Comparison of ENCODE assay signal across 8 cellular contexts in genomic region chr7:76282344-76283253, GRCh38. TPM values are rescaled to one million over a fixed set of nuclear protein-coding genes. Genes with fewer than 3 reads are reported as not detected.
DNase-seq lines count a peak whose midpoint lies in the region; ATAC-seq, FAIRE-seq and TF ChIP-seq lines count a peak whose summit lies in the region.

No MANE protein-coding gene starts in this region.

- no peak for FAIRE-seq in urothelium cell line (lab: Jason Lieb, UNC)
- no peak for FAIRE-seq in GM12892 (lab: Jason Lieb, UNC)

- no peak for TF ChIP-seq POLR2A in GM12892 (IDR thresholded peaks at IDR 0.05; ENCODE audit: low read depth, low read length)

- peaks cover 0 to 3% of the 10 kb centered on the region in 2 donors for H3K9me3 ChIP-seq in lung (ENCODE audit: control insufficient read depth in 2 of 2, insufficient read depth in 1 of 2, low read length in 1 of 2)

- no peaks in the 10 kb centered on the region for H3K9me3 Mint-ChIP-seq in activated naive CD4-positive, alpha-beta T cell treated with anti-CD3 and anti-CD28 coated beads, Interleukin-2, amount 10 ng/mL, durations not matched to agents 7 days and 5 days
- H3K9me3 Mint-ChIP-seq in chondrocyte (ENCODE audit: low read depth) = no peaks in the 10 kb centered on the region

- no peak overlapping the region for H3K27ac ChIP-seq in lung (ENCODE audit: low read depth in 1 of 2, low read length in 1 of 2)

- peak overlapping the region; percentile 66 for H3K4me3 Mint-ChIP-seq in activated naive CD4-positive, alpha-beta T cell treated with anti-CD3 and anti-CD28 coated beads, Interleukin-2, amount 10 ng/mL, durations not matched to agents 7 days and 5 days
- peak overlapping the region; percentile 66 for H3K4me3 Mint-ChIP-seq in chondrocyte (ENCODE audit: unreplicated experiment)

- WGBS in lung, 2 donors = 2 to 3% methylated on average over 69 to 98 of the region's 98 CpGs

- DNase-seq in activated naive CD4-positive, alpha-beta T cell treated with anti-CD3 and anti-CD28 coated beads, Interleukin-2, amount 10 ng/mL, durations not matched to agents 7 days and 5 days = peak; percentile 44
- no peak for DNase-seq in activated naive CD4-positive, alpha-beta T cell (lab: John Stamatoyannopoulos, UW)
- DNase-seq in chondrocyte (ENCODE audit: low spot score) = peak; percentile 77
- DNase-seq in lung (ENCODE audit: low spot score) = no peak
- peak; percentile 65 for DNase-seq in urothelium cell line (ENCODE audit: low spot score)
- no peak for DNase-seq in GF-D8 (lab: John Stamatoyannopoulos, UW)
- DNase-seq in GM12892 (ENCODE audit: insufficient read length) = no peak

- peaks cover 0 to 9% of the 10 kb centered on the region in 2 donors for H3K4me1 ChIP-seq in lung (ENCODE audit: control insufficient read depth in 2 of 2, insufficient read depth in 2 of 2, low read length in 2 of 2)

- no peaks in the 10 kb centered on the region for H3K36me3 ChIP-seq in lung (ENCODE audit: control insufficient read depth in 2 of 2, insufficient read depth in 2 of 2, low read length in 2 of 2)

- peak; percentile 21 for ATAC-seq in lung (ENCODE audit: insufficient read depth, low FRiP score)
- ATAC-seq in HG02759 (IDR thresholded peaks at IDR 0.05; ENCODE audit: unreplicated experiment) = no peak

- no peaks in the 10 kb centered on the region for H3K36me3 Mint-ChIP-seq in activated naive CD4-positive, alpha-beta T cell treated with anti-CD3 and anti-CD28 coated beads, Interleukin-2, amount 10 ng/mL, durations not matched to agents 7 days and 5 days
- peaks cover 1% of the 10 kb centered on the region for H3K36me3 Mint-ChIP-seq in chondrocyte (ENCODE audit: low read depth)

- CTCF ChIA-PET in activated naive CD4-positive, alpha-beta T cell treated with anti-CD3 and anti-CD28 coated beads, Interleukin-2, amount 10 ng/mL, durations not matched to agents 7 days and 5 days (lab: Charles Lee) = interaction anchor here (0.9 to 1.8 kb wide), 5 partner anchors 9 to 105 kb away, joined by 3 to 6 read pairs (median 4); no protein-coding TSS in a partner anchor

- H3K4me1 Mint-ChIP-seq in activated naive CD4-positive, alpha-beta T cell treated with anti-CD3 and anti-CD28 coated beads, Interleukin-2, amount 10 ng/mL, durations not matched to agents 7 days and 5 days = peaks cover 17% of the 10 kb centered on the region
- H3K4me1 Mint-ChIP-seq in chondrocyte (ENCODE audit: low read depth) = peaks cover 13% of the 10 kb centered on the region

- H3K27me3 ChIP-seq in lung (ENCODE audit: control insufficient read depth, insufficient read depth) = no peaks in the 10 kb centered on the region

- H3K27me3 Mint-ChIP-seq in activated naive CD4-positive, alpha-beta T cell treated with anti-CD3 and anti-CD28 coated beads, Interleukin-2, amount 10 ng/mL, durations not matched to agents 7 days and 5 days = peaks cover 92% of the 10 kb centered on the region
- H3K27me3 Mint-ChIP-seq in chondrocyte (ENCODE audit: low read depth) = peaks cover 19% of the 10 kb centered on the region

- H3K27ac Mint-ChIP-seq in activated naive CD4-positive, alpha-beta T cell treated with anti-CD3 and anti-CD28 coated beads, Interleukin-2, amount 10 ng/mL, durations not matched to agents 7 days and 5 days = no peak overlapping the region
- H3K27ac Mint-ChIP-seq in chondrocyte (ENCODE audit: unreplicated experiment) = no peak overlapping the region

- TF ChIP-seq CTCF in chondrocyte (IDR thresholded peaks at IDR 0.05) (no peak), lung (IDR thresholded peaks at IDR 0.05; ENCODE audit: control extremely low read depth, extremely low read depth) (no peak)

- peak overlapping the region; percentile 19 for H3K4me3 ChIP-seq in lung

RNA-seq across cellular contexts. Expression of gene HSPB1, which starts 19.9 kb away (rescaled TPM):
- 1,313 to 1,335 TPM (median 1,322 TPM) in 3 replicates for total RNA-seq in chondrocyte
- total RNA-seq in lung = 100 to 1,000 TPM in 1 of 2 donors, 10 to 100 TPM in 1; 89.6 to 529 TPM
- 100 to 1,000 TPM; 336 to 376 TPM for polyA plus RNA-seq in lung
- polyA plus RNA-seq in GM12892 (2012; ENCODE audit: missing spikeins) = 36.7 TPM

Comparison
In these comparisons a context has a peak if more than half of its experiments do, and no peak if none do; other contexts are left out.
1. DNase-seq: peak in activated naive CD4-positive, alpha-beta T cell treated with anti-CD3 and anti-CD28 coated beads, Interleukin-2, amount 10 ng/mL, durations not matched to agents 7 days and 5 days (single experiment), chondrocyte (single experiment) and urothelium cell line (single experiment); none in activated naive CD4-positive, alpha-beta T cell (0 of 4), lung (single experiment), GF-D8 (single experiment) and GM12892 (single experiment).